10 cellular contexts compared by ENCODE assay signal in genomic region chr1:8015809-8016165, GRCh38. TPM values are rescaled to one million over a fixed set of nuclear protein-coding genes. Genes with fewer than 3 reads are reported as not detected.
A peak's percentile ranks its signal among the peaks of the same experiment; 100 is the strongest.
DNase-seq lines count a peak whose midpoint lies in the region; ATAC-seq and TF ChIP-seq lines count a peak whose summit lies in the region.
"Had no signal": no experiment of that assay in that cellular context is flagged by ENCODE, and none has a peak within 500 bp of the region (broad histone marks: within the 10 kb centered on the region; RNA-seq: fewer than 3 reads in every experiment).

No MANE protein-coding gene starts in this region.

- peaks cover 3 to 68% (median 47%) of the 10 kb centered on the region in 4 donors for H3K36me3 ChIP-seq in liver (ENCODE audit: control insufficient read depth in 4 of 4, insufficient read depth in 3 of 4, low read depth in 1 of 4, low read length in 3 of 4)

- WGBS in liver = 24% methylated on average over 2 of the region's 2 CpGs

- H3K4me1 Mint-ChIP-seq in chondrocyte (ENCODE audit: low read depth) = peaks cover 89% of the 10 kb centered on the region

- H3K27ac Mint-ChIP-seq in chondrocyte (ENCODE audit: unreplicated experiment) = peak overlapping the region; percentile 67

- H3K9me3 ChIP-seq in liver (ENCODE audit: control insufficient read depth in 4 of 4, low read length in 3 of 4) = no peaks in the 10 kb centered on the region

- peaks cover 2 to 31% (median 17%) of the 10 kb centered on the region in 4 donors for H3K4me1 ChIP-seq in liver (ENCODE audit: control insufficient read depth in 4 of 4, insufficient read depth in 4 of 4, low read length in 3 of 4)

- H3K36me3 Mint-ChIP-seq in chondrocyte (ENCODE audit: low read depth) = peaks cover 33% of the 10 kb centered on the region

- H3K27me3 ChIP-seq in liver (ENCODE audit: control insufficient read depth in 4 of 4, insufficient read depth in 4 of 4, low read length in 3 of 4) = no peaks in the 10 kb centered on the region

- DNase-seq in chondrocyte (ENCODE audit: low spot score) (no peak), substantia nigra (lab: John Stamatoyannopoulos, UW) (peak in 7 of 49 donors; percentile 2 to 32 (median 11)), activated gamma-delta T cell (lab: John Stamatoyannopoulos, UW) (no peak)
- DNase-seq: H9; stimulated activated CD4-positive, alpha-beta T cell treated with anti-CD3 and anti-CD28 coated beads, Interleukin-12 subunit alpha, Interleukin-12 subunit beta, amount 100 ng/mL, for 4 hours had no signal

- ATAC-seq in GM21360 (IDR thresholded peaks at IDR 0.05; ENCODE audit: unreplicated experiment) (no peak), GM19351 (IDR thresholded peaks at IDR 0.05; ENCODE audit: unreplicated experiment) (no peak), GM18498 (IDR thresholded peaks at IDR 0.05; ENCODE audit: unreplicated experiment) (no peak)

- H3K4me3 ChIP-seq in liver (ENCODE audit: low read depth in 1 of 3, low read length in 3 of 3) = no peak overlapping the region

- H3K27me3 Mint-ChIP-seq in chondrocyte (ENCODE audit: low read depth) = no peaks in the 10 kb centered on the region

- TF ChIP-seq CTCF in chondrocyte (IDR thresholded peaks at IDR 0.05) = no peak
- TF ChIP-seq CTCF in liver (IDR thresholded peaks at IDR 0.05; ENCODE audit: low read depth, low read length, missing input control) = no peak

- peak overlapping the region in 1 of 2 donors; percentile 49 for H3K9ac ChIP-seq in liver (ENCODE audit: low read depth in 1 of 2, low read length in 2 of 2)

- H3K27ac ChIP-seq in liver (ENCODE audit: low read depth in 1 of 2, low read length in 2 of 2) = peak overlapping the region; percentile 48 to 57
- peak overlapping the region; percentile 71 for H3K27ac ChIP-seq in substantia nigra (ENCODE audit: low read depth, low read length, poor library complexity, severe bottlenecking)

- TF ChIP-seq RAD21 in Ishikawa (IDR thresholded peaks at IDR 0.05; ENCODE audit: low read depth) (no peak), liver (IDR thresholded peaks at IDR 0.05) (no peak)

- H3K4me3 Mint-ChIP-seq in chondrocyte (ENCODE audit: unreplicated experiment) = peak overlapping the region; percentile 35
- H3K4me3 Mint-ChIP-seq: H9 had no signal

- TF ChIP-seq EP300 in Ishikawa (IDR thresholded peaks at IDR 0.05; ENCODE audit: borderline replicate concordance) = no peak

- H3K9me3 Mint-ChIP-seq in chondrocyte (ENCODE audit: low read depth) = no peaks in the 10 kb centered on the region
- H3K9me3 Mint-ChIP-seq: H9 had no signal

TF ChIP-seq in Ishikawa, 13 proteins besides CTCF, POLR2A, EP300 and RAD21:
- no peak for TF ChIP-seq YY1 (IDR thresholded peaks at IDR 0.05; ENCODE audit: low read depth)
- TF ChIP-seq NFIC (IDR thresholded peaks at IDR 0.05) = 0 out of 2 replicates have a peak, but pooled peaks have one; percentile 12
- peak; percentile 83 for TF ChIP-seq CEBPB (IDR thresholded peaks at IDR 0.05)
- no peak for TF ChIP-seq TCF12 (IDR thresholded peaks at IDR 0.05; ENCODE audit: low read depth)

TF ChIP-seq in liver, 16 proteins besides CTCF, POLR2A, EP300 and RAD21:
- TF ChIP-seq HNF4A (conservative IDR thresholded peaks at IDR 0.05) (peak in 1 of 2 donors; percentile 1), GABPA (IDR thresholded peaks at IDR 0.05 in 1 of 2, conservative IDR thresholded peaks at IDR 0.05 in 1 of 2) (no peak)
TF ChIP-seq in liver: peak in this region for 1.

RNA-seq across cellular contexts. Expression of gene ERRFI1, which starts 10.3 kb away (rescaled TPM):
- total RNA-seq in chondrocyte = 26.4 to 305 TPM (median 303 TPM) in 3 replicates
- 100 to 1,000 TPM in 1 of 2 donors, 10 to 100 TPM in 1; 60.7 to 424 TPM for total RNA-seq in liver
- polyA plus RNA-seq in liver = 100 to 1,000 TPM in 1 of 2 donors, 10 to 100 TPM in 1; 68.6 to 142 TPM

RNA-seq across cellular contexts. Expression of gene PARK7, which starts 54.3 kb away (rescaled TPM):
- total RNA-seq in chondrocyte = 250 to 288 TPM (median 254 TPM) in 3 replicates
- 100 to 1,000 TPM; 107 to 131 TPM for total RNA-seq in liver
- polyA plus RNA-seq in liver = 100 to 1,000 TPM; 231 to 297 TPM
